Comparison of ENCODE assay signal across 7 cellular contexts in genomic region chr10:36662571-36662970, GRCh38.
"Had no signal": no experiment of that assay in that cellular context is flagged by ENCODE, and none has a peak within 500 bp of the region (broad histone marks: within the 10 kb centered on the region; RNA-seq: fewer than 3 reads in every experiment).

No MANE protein-coding gene starts in this region.

- ATAC-seq: HCT116 had no signal

- H3K4me1 ChIP-seq: HAP-1 had no signal

- H3K4me3 Mint-ChIP-seq: HFFc6, IgD-negative memory B cell had no signal

- H3K4me3 ChIP-seq: HAP-1 had no signal

- H3K36me3 Mint-ChIP-seq: IgD-negative memory B cell had no signal

- H3K27me3 Mint-ChIP-seq: IgD-negative memory B cell had no signal

- H3K9me3 ChIP-seq: HAP-1 had no signal

- DNase-seq: GOT3, H7, HFFc6, KBM-7 had no signal

- H3K4me1 Mint-ChIP-seq: IgD-negative memory B cell had no signal

- H3K36me3 ChIP-seq: HAP-1 had no signal

- H3K27ac Mint-ChIP-seq: HFFc6, IgD-negative memory B cell had no signal
